ENCODE assay signal across 7 cellular contexts in the genomic region with DNA sequence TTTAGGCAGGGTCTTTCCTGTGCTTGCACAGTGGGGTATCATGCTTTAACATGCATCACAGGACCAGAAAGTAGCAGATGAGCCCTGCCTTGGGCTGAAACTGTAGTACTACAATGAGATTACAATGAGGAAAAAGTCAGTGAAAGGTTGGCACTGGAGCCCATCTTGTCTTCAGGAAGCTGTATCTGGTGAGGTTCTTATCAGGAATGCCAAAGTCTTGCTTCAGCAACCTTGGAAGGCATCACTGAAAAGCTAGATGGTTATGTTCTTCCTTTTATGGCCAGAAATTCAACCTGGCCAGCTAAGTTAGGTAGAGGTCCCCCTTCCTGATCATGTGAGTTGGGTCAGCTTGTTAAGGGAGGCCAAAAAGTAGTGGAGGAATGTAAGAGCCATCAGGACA.
"Had no signal": no experiment of that assay in that cellular context is flagged by ENCODE, and none has a peak within 500 bp of the region (broad histone marks: within the 10 kb centered on the region; RNA-seq: fewer than 3 reads in every experiment).

No MANE protein-coding gene starts in this region.

- H3K36me3 ChIP-seq: HAP-1 had no signal

- H3K9me3 ChIP-seq: HAP-1 had no signal

- H3K4me1 ChIP-seq: HAP-1 had no signal

- H3K4me3 ChIP-seq: GM23248, HAP-1, K562 had no signal

- H3K9ac ChIP-seq: GM23248 had no signal

- H2AFZ ChIP-seq: GM23248 had no signal

- DNase-seq: GM23248, GOT3, H7, HFFc6, IMR-90 had no signal
